1 cellular context compared by ENCODE assay signal in the genomic region with DNA sequence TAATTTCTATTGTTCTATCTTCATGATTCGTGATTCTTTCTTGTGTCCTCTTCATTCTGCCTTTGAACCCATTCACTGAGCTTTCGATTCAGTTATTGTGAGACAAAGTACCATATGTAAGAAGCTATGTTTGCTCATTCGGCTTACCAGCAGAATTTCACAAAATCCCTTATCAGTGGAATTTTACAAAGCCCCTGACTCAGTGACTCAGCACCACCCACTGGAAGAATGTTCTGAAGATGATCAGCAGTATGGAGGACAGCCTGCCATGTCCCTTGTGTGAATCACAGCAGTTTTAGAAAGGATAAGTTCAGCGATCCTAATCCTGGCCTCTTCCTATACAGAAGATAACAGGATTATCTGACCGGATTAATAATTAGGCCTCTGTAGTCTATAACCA.
TF ChIP-seq lines count a peak whose summit lies in the region.

No MANE protein-coding gene starts in this region.

TF ChIP-seq in HepG2, 621 proteins besides CTCF, POLR2A, EP300 and RAD21:
- TF ChIP-seq, protein P1, sequence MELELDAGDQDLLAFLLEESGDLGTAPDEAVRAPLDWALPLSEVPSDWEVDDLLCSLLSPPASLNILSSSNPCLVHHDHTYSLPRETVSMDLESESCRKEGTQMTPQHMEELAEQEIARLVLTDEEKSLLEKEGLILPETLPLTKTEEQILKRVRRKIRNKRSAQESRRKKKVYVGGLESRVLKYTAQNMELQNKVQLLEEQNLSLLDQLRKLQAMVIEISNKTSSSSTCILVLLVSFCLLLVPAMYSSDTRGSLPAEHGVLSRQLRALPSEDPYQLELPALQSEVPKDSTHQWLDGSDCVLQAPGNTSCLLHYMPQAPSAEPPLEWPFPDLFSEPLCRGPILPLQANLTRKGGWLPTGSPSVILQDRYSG (CRISPR knock-in tag; IDR thresholded peaks at IDR 0.05): no peak
- TF ChIP-seq, protein P2, sequence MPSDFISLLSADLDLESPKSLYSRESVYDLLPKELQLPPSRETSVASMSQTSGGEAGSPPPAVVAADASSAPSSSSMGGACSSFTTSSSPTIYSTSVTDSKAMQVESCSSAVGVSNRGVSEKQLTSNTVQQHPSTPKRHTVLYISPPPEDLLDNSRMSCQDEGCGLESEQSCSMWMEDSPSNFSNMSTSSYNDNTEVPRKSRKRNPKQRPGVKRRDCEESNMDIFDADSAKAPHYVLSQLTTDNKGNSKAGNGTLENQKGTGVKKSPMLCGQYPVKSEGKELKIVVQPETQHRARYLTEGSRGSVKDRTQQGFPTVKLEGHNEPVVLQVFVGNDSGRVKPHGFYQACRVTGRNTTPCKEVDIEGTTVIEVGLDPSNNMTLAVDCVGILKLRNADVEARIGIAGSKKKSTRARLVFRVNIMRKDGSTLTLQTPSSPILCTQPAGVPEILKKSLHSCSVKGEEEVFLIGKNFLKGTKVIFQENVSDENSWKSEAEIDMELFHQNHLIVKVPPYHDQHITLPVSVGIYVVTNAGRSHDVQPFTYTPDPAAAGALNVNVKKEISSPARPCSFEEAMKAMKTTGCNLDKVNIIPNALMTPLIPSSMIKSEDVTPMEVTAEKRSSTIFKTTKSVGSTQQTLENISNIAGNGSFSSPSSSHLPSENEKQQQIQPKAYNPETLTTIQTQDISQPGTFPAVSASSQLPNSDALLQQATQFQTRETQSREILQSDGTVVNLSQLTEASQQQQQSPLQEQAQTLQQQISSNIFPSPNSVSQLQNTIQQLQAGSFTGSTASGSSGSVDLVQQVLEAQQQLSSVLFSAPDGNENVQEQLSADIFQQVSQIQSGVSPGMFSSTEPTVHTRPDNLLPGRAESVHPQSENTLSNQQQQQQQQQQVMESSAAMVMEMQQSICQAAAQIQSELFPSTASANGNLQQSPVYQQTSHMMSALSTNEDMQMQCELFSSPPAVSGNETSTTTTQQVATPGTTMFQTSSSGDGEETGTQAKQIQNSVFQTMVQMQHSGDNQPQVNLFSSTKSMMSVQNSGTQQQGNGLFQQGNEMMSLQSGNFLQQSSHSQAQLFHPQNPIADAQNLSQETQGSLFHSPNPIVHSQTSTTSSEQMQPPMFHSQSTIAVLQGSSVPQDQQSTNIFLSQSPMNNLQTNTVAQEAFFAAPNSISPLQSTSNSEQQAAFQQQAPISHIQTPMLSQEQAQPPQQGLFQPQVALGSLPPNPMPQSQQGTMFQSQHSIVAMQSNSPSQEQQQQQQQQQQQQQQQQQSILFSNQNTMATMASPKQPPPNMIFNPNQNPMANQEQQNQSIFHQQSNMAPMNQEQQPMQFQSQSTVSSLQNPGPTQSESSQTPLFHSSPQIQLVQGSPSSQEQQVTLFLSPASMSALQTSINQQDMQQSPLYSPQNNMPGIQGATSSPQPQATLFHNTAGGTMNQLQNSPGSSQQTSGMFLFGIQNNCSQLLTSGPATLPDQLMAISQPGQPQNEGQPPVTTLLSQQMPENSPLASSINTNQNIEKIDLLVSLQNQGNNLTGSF (CRISPR knock-in tag; IDR thresholded peaks at IDR 0.05): no peak
- TF ChIP-seq RFXANK (CRISPR knock-in tag; IDR thresholded peaks at IDR 0.05) (no peak), ZSCAN31 (CRISPR knock-in tag; IDR thresholded peaks at IDR 0.05; ENCODE audit: low read depth) (no peak), ZNF546 (CRISPR knock-in tag; conservative IDR thresholded peaks at IDR 0.05) (no peak), FOXK2 (IDR thresholded peaks at IDR 0.05) (no peak), ZNF879 (CRISPR knock-in tag; IDR thresholded peaks at IDR 0.05) (no peak), ZNF772 (CRISPR knock-in tag; IDR thresholded peaks at IDR 0.05) (no peak), RBAK (CRISPR knock-in tag; IDR thresholded peaks at IDR 0.05) (no peak), ZSCAN29 (CRISPR knock-in tag; conservative IDR thresholded peaks at IDR 0.05) (no peak), FOXJ3 (CRISPR knock-in tag; IDR thresholded peaks at IDR 0.05; ENCODE audit: borderline replicate concordance) (no peak), PAF1 (CRISPR knock-in tag; IDR thresholded peaks at IDR 0.05) (no peak), ZBTB8A (CRISPR knock-in tag; IDR thresholded peaks at IDR 0.05; ENCODE audit: borderline replicate concordance, low read depth) (no peak), PHF21A (CRISPR knock-in tag; IDR thresholded peaks at IDR 0.05) (no peak), REL (CRISPR knock-in tag; conservative IDR thresholded peaks at IDR 0.05) (no peak), GABPA (IDR thresholded peaks at IDR 0.05; ENCODE audit: low read depth, low read length) (no peak), GABPA (CRISPR knock-in tag; IDR thresholded peaks at IDR 0.05; ENCODE audit: low read depth) (no peak), ZFP82 (CRISPR knock-in tag; IDR thresholded peaks at IDR 0.05; ENCODE audit: borderline replicate concordance) (no peak)
- TF ChIP-seq, protein P3, sequence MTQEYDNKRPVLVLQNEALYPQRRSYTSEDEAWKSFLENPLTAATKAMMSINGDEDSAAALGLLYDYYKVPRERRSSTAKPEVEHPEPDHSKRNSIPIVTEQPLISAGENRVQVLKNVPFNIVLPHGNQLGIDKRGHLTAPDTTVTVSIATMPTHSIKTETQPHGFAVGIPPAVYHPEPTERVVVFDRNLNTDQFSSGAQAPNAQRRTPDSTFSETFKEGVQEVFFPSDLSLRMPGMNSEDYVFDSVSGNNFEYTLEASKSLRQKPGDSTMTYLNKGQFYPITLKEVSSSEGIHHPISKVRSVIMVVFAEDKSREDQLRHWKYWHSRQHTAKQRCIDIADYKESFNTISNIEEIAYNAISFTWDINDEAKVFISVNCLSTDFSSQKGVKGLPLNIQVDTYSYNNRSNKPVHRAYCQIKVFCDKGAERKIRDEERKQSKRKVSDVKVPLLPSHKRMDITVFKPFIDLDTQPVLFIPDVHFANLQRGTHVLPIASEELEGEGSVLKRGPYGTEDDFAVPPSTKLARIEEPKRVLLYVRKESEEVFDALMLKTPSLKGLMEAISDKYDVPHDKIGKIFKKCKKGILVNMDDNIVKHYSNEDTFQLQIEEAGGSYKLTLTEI (CRISPR knock-in tag; conservative IDR thresholded peaks at IDR 0.05): no peak
- TF ChIP-seq, protein P4, sequence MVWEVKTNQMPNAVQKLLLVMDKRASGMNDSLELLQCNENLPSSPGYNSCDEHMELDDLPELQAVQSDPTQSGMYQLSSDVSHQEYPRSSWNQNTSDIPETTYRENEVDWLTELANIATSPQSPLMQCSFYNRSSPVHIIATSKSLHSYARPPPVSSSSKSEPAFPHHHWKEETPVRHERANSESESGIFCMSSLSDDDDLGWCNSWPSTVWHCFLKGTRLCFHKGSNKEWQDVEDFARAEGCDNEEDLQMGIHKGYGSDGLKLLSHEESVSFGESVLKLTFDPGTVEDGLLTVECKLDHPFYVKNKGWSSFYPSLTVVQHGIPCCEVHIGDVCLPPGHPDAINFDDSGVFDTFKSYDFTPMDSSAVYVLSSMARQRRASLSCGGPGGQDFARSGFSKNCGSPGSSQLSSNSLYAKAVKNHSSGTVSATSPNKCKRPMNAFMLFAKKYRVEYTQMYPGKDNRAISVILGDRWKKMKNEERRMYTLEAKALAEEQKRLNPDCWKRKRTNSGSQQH (CRISPR knock-in tag; IDR thresholded peaks at IDR 0.05; ENCODE audit: low read depth): no peak
- TF ChIP-seq, protein P5, sequence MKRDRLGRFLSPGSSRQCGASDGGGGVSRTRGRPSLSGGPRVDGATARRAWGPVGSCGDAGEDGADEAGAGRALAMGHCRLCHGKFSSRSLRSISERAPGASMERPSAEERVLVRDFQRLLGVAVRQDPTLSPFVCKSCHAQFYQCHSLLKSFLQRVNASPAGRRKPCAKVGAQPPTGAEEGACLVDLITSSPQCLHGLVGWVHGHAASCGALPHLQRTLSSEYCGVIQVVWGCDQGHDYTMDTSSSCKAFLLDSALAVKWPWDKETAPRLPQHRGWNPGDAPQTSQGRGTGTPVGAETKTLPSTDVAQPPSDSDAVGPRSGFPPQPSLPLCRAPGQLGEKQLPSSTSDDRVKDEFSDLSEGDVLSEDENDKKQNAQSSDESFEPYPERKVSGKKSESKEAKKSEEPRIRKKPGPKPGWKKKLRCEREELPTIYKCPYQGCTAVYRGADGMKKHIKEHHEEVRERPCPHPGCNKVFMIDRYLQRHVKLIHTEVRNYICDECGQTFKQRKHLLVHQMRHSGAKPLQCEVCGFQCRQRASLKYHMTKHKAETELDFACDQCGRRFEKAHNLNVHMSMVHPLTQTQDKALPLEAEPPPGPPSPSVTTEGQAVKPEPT (CRISPR knock-in tag; IDR thresholded peaks at IDR 0.05; ENCODE audit: low read depth): no peak
